In the genomic region with DNA sequence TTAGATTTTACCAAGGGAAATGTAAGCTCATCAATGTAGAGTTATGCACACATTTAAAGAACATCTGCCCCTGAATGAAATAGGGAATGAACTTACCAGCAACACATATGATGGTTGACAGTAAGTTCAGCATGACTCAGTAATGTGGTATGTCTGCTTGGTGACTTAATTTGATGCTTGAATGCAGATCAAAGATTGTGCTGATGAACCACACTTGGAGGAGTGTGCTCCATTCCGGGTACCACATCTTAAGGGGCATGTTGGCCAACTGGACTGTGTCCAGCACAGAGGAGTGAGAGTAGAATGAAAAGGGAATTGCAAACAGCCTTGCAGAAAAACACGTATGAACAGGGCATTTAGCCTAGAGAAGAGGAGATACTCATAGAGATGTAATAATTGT, we compare ENCODE assay signal across 26 cellular contexts.
A peak's percentile ranks its signal among the peaks of the same experiment; 100 is the strongest.
DNase-seq lines count a peak whose midpoint lies in the region; TF ChIP-seq lines count a peak whose summit lies in the region.
"Had no signal": no experiment of that assay in that cellular context is flagged by ENCODE, and none has a peak within 500 bp of the region (broad histone marks: within the 10 kb centered on the region; RNA-seq: fewer than 3 reads in every experiment).

No MANE protein-coding gene starts in this region.

- no peaks in the 10 kb centered on the region for H3K27me3 Mint-ChIP-seq in endothelial cell (ENCODE audit: unreplicated experiment)
- H3K27me3 Mint-ChIP-seq in CD4-positive, alpha-beta memory T cell: no peaks in the 10 kb centered on the region
- H3K27me3 Mint-ChIP-seq: activated naive CD8-positive, alpha-beta T cell treated with anti-CD3 and anti-CD28 coated beads, Interleukin-2, amount 10 ng/mL, durations not matched to agents 7 days and 5 days; stimulated activated naive CD8-positive, alpha-beta T cell treated with anti-CD3 and anti-CD28 coated beads, Interleukin-15, amount 100 ng/mL, for 72 hours had no signal

- H3K27ac Mint-ChIP-seq in endothelial cell (ENCODE audit: unreplicated experiment): no peak overlapping the region
- no peak overlapping the region for H3K27ac Mint-ChIP-seq in CD4-positive, alpha-beta memory T cell
- H3K27ac Mint-ChIP-seq: activated naive CD8-positive, alpha-beta T cell treated with anti-CD3 and anti-CD28 coated beads, Interleukin-2, amount 10 ng/mL, durations not matched to agents 7 days and 5 days; activated T-helper 2 cell treated with anti-CD3 and anti-CD28 coated beads, Interferon-gamma antibody, Interleukin-2, Interleukin-4, amounts not matched to agents 10 μg/mL and 5 μg/mL and 100 μg/mL, durations not matched to agents 14 hours and 24 hours and 36 hours; stimulated activated naive CD8-positive, alpha-beta T cell treated with anti-CD3 and anti-CD28 coated beads, Interleukin-15, amount 100 ng/mL, for 72 hours; T-helper 2 cell treated with Interferon-gamma antibody and Interleukin-4, amounts not matched to agents 5 μg/mL and 100 μg/mL, for 36 hours had no signal

- 64% methylated on average over 2 of the region's 2 CpGs for WGBS in smooth muscle cell (ENCODE audit: low lambda C conversion rate)

- H3K4me1 ChIP-seq in SJSA1 (replicated peaks) (peaks cover 41% of the 10 kb centered on the region), smooth muscle cell (ENCODE audit: low read depth) (peaks cover 8% of the 10 kb centered on the region)
- no peaks in the 10 kb centered on the region for H3K4me1 ChIP-seq in CD4-positive, alpha-beta memory T cell (ENCODE audit: insufficient read depth, low read length)
- H3K4me1 ChIP-seq: A549; BLaER1 treated with 17β-estradiol and CSF1 and Interleukin-3, amounts not matched to agents 10 nM and 100 nM; breast epithelium; transverse colon had no signal

- DNase-seq in Daoy (ENCODE audit: low read depth) (peak; percentile 68), SJSA1 (ENCODE audit: low read depth in 1 of 2, low spot score in 2 of 2) (peak; percentile 53 to 67), dedifferentiated amniotic fluid mesenchymal stem cell (ENCODE audit: extremely low spot score) (peak; percentile 31), non-pigmented ciliary epithelial cell (ENCODE audit: low read depth) (peak; percentile 75), endothelial cell (ENCODE audit: low spot score) (no peak), globus pallidus (ENCODE audit: low spot score) (no peak), smooth muscle cell (lab: John Stamatoyannopoulos, UW; ENCODE audit: unreplicated experiment) (no peak)
- DNase-seq in CD4-positive, alpha-beta memory T cell: no peak
- DNase-seq: activated CD4-positive, alpha-beta T cell treated with anti-CD3 and anti-CD28 coated beads, Interleukin-2, amount 50 U/mL, for 1 hour; activated naive CD8-positive, alpha-beta T cell treated with anti-CD3 and anti-CD28 coated beads, Interleukin-2, amount 10 ng/mL, durations not matched to agents 7 days and 5 days; dermis blood vessel endothelial cell; GDM1; H7; NCI-H1436 treated with DMSO at 0.1 percent for 48 hours; NCI-H524; RPMI8226; stimulated activated naive CD8-positive, alpha-beta T cell treated with anti-CD3 and anti-CD28 coated beads, Interleukin-15, amount 100 ng/mL, for 72 hours; transverse colon; WERI-Rb-1 had no signal

- H3K36me3 ChIP-seq in SJSA1 (no peaks in the 10 kb centered on the region), smooth muscle cell (ENCODE audit: low read depth) (no peaks in the 10 kb centered on the region)
- no peaks in the 10 kb centered on the region for H3K36me3 ChIP-seq in CD4-positive, alpha-beta memory T cell (ENCODE audit: insufficient read depth, low read length)
- H3K36me3 ChIP-seq: BLaER1 treated with 17β-estradiol and CSF1 and Interleukin-3, amounts not matched to agents 10 nM and 100 nM; breast epithelium; transverse colon; WERI-Rb-1 had no signal

- H3K4me1 Mint-ChIP-seq in endothelial cell (ENCODE audit: unreplicated experiment): no peaks in the 10 kb centered on the region
- no peaks in the 10 kb centered on the region for H3K4me1 Mint-ChIP-seq in CD4-positive, alpha-beta memory T cell
- H3K4me1 Mint-ChIP-seq: activated naive CD8-positive, alpha-beta T cell treated with anti-CD3 and anti-CD28 coated beads, Interleukin-2, amount 10 ng/mL, durations not matched to agents 7 days and 5 days; stimulated activated naive CD8-positive, alpha-beta T cell treated with anti-CD3 and anti-CD28 coated beads, Interleukin-15, amount 100 ng/mL, for 72 hours had no signal

- H3F3A ChIP-seq in smooth muscle cell (ENCODE audit: low read depth): no peaks in the 10 kb centered on the region

- no peaks in the 10 kb centered on the region for H3K79me2 ChIP-seq in smooth muscle cell (ENCODE audit: low read depth)

- no peak overlapping the region for H3K4me2 ChIP-seq in smooth muscle cell
- H3K4me2 ChIP-seq: A549; BLaER1 treated with 17β-estradiol and CSF1 and Interleukin-3, amounts not matched to agents 10 nM and 100 nM had no signal

- peaks cover 3% of the 10 kb centered on the region for H3K9me3 Mint-ChIP-seq in endothelial cell (ENCODE audit: unreplicated experiment)
- peaks cover 0 to 13% (median 7%) of the 10 kb centered on the region in 8 donors for H3K9me3 Mint-ChIP-seq in CD4-positive, alpha-beta memory T cell

- no peak overlapping the region for H3K4me3 Mint-ChIP-seq in endothelial cell (ENCODE audit: unreplicated experiment)
- H3K4me3 Mint-ChIP-seq in CD4-positive, alpha-beta memory T cell: no peak overlapping the region
- H3K4me3 Mint-ChIP-seq: activated naive CD8-positive, alpha-beta T cell treated with anti-CD3 and anti-CD28 coated beads, Interleukin-2, amount 10 ng/mL, durations not matched to agents 7 days and 5 days; stimulated activated naive CD8-positive, alpha-beta T cell treated with anti-CD3 and anti-CD28 coated beads, Interleukin-15, amount 100 ng/mL, for 72 hours; T-helper 2 cell treated with Interferon-gamma antibody and Interleukin-4, amounts not matched to agents 5 μg/mL and 100 μg/mL, for 36 hours had no signal

- CTCF ChIA-PET in CD4-positive, alpha-beta memory T cell (lab: Charles Lee; ENCODE audit: partially characterized antibody): no interaction called here

- H4K20me1 ChIP-seq in smooth muscle cell (ENCODE audit: low read depth): no peaks in the 10 kb centered on the region
- H4K20me1 ChIP-seq: BLaER1 treated with 17β-estradiol and CSF1 and Interleukin-3, amounts not matched to agents 10 nM and 100 nM had no signal

- no peak overlapping the region for H3K9ac ChIP-seq in smooth muscle cell (ENCODE audit: low read depth)
- H3K9ac ChIP-seq: BLaER1 treated with 17β-estradiol and CSF1 and Interleukin-3, amounts not matched to agents 10 nM and 100 nM had no signal

- H3K4me3 ChIP-seq in SJSA1: no peak overlapping the region
- H3K4me3 ChIP-seq in CD4-positive, alpha-beta memory T cell (ENCODE audit: low read length in 2 of 2): no peak overlapping the region
- no peak overlapping the region for H3K4me3 ChIP-seq in smooth muscle cell
- H3K4me3 ChIP-seq: A549; BLaER1 treated with 17β-estradiol and CSF1 and Interleukin-3, amounts not matched to agents 10 nM and 100 nM; breast epithelium; lung; SK-N-MC; transverse colon had no signal

- intact Hi-C loops in CD4-positive, alpha-beta memory T cell (cut with micrococcal nuclease): no loop called here

- H3K27me3 ChIP-seq in SJSA1 (replicated peaks): no peaks in the 10 kb centered on the region
- H3K27me3 ChIP-seq in CD4-positive, alpha-beta memory T cell (ENCODE audit: insufficient read depth, low read length): no peaks in the 10 kb centered on the region
- no peaks in the 10 kb centered on the region for H3K27me3 ChIP-seq in smooth muscle cell (ENCODE audit: low read depth)
- H3K27me3 ChIP-seq: BLaER1 treated with 17β-estradiol and CSF1 and Interleukin-3, amounts not matched to agents 10 nM and 100 nM; breast epithelium; transverse colon had no signal

- POLR2A ChIA-PET in CD4-positive, alpha-beta memory T cell (lab: Charles Lee; ENCODE audit: partially characterized antibody): no interaction called here

- H3K9me3 ChIP-seq in SJSA1 (replicated peaks): no peaks in the 10 kb centered on the region
- no peaks in the 10 kb centered on the region for H3K9me3 ChIP-seq in CD4-positive, alpha-beta memory T cell (ENCODE audit: control insufficient read depth in 1 of 2, low read length in 2 of 2)
- H3K9me3 ChIP-seq in smooth muscle cell (replicated peaks; ENCODE audit: low read depth): no peaks in the 10 kb centered on the region

- H3K27ac ChIP-seq in SJSA1: no peak overlapping the region
- H3K27ac ChIP-seq in CD4-positive, alpha-beta memory T cell (ENCODE audit: low read depth, low read length): no peak overlapping the region
- no peak overlapping the region for H3K27ac ChIP-seq in smooth muscle cell (ENCODE audit: low read depth)
- H3K27ac ChIP-seq: A549; BLaER1 treated with 17β-estradiol and CSF1 and Interleukin-3, amounts not matched to agents 10 nM and 100 nM; breast epithelium; SK-N-MC; transverse colon; WERI-Rb-1 had no signal

- no peak overlapping the region for H2AFZ ChIP-seq in smooth muscle cell (ENCODE audit: low read depth)

- H3K36me3 Mint-ChIP-seq in endothelial cell (ENCODE audit: low read depth, unreplicated experiment): no peaks in the 10 kb centered on the region
- no peaks in the 10 kb centered on the region for H3K36me3 Mint-ChIP-seq in CD4-positive, alpha-beta memory T cell
- H3K36me3 Mint-ChIP-seq: activated naive CD8-positive, alpha-beta T cell treated with anti-CD3 and anti-CD28 coated beads, Interleukin-2, amount 10 ng/mL, durations not matched to agents 7 days and 5 days had no signal

- TF ChIP-seq CTCF in endothelial cell (IDR thresholded peaks at IDR 0.05; ENCODE audit: unreplicated experiment) (no peak), smooth muscle cell (IDR thresholded peaks at IDR 0.05; ENCODE audit: borderline replicate concordance, insufficient read depth, poor library complexity, severe bottlenecking) (no peak)

Comparison
In these comparisons a context has a peak if more than half of its experiments do, and no peak if none do; other contexts are left out.
1. DNase-seq: peak in Daoy (single experiment), SJSA1 (2 of 2), dedifferentiated amniotic fluid mesenchymal stem cell (single experiment) and non-pigmented ciliary epithelial cell (single experiment); none in endothelial cell (single experiment), CD4-positive, alpha-beta memory T cell (0 of 5), globus pallidus (single experiment) and smooth muscle cell (single experiment).